9 cellular contexts compared by ENCODE assay signal in genomic region chr17:9905902-9906301, GRCh38. TPM values are rescaled to one million over a fixed set of nuclear protein-coding genes. Genes with fewer than 3 reads are reported as not detected.
DNase-seq lines count a peak whose midpoint lies in the region; ATAC-seq and TF ChIP-seq lines count a peak whose summit lies in the region.
"Had no signal": no experiment of that assay in that cellular context is flagged by ENCODE, and none has a peak within 500 bp of the region (broad histone marks: within the 10 kb centered on the region; RNA-seq: fewer than 3 reads in every experiment).

No MANE protein-coding gene starts in this region.

- WGBS in gastroesophageal sphincter (ENCODE audit: low coverage in 1 of 2), 2 donors = 20 to 25% methylated on average over 3 of the region's 4 CpGs
- WGBS in suprapubic skin = 18% methylated on average over 4 of the region's 4 CpGs

- peak; percentile 58 for TF ChIP-seq CTCF in 22Rv1 (IDR thresholded peaks at IDR 0.05)
- TF ChIP-seq CTCF in GM12874 (IDR thresholded peaks at IDR 0.05; ENCODE audit: insufficient read depth, low read depth, low read length) = peak; percentile 72
- peak in 4 of 6 experiments; percentile 6 to 21 (median 13) for TF ChIP-seq CTCF in Peyer's patch (IDR thresholded peaks at IDR 0.05)
- peak in 3 of 4 experiments; percentile 40 to 58 (median 46) for TF ChIP-seq CTCF in gastroesophageal sphincter (IDR thresholded peaks at IDR 0.05)
- peak; percentile 20 to 50 for TF ChIP-seq CTCF in suprapubic skin (IDR thresholded peaks at IDR 0.05)

- TF ChIP-seq EP300 in gastroesophageal sphincter (IDR thresholded peaks at IDR 0.05) (no peak), suprapubic skin (IDR thresholded peaks at IDR 0.05) (no peak)

- H3K27ac ChIP-seq in 22Rv1 (no peak overlapping the region), Peyer's patch (no peak overlapping the region), gastroesophageal sphincter (no peak overlapping the region), suprapubic skin (no peak overlapping the region)

- H3K4me3 ChIP-seq in Peyer's patch (no peak overlapping the region), gastroesophageal sphincter (no peak overlapping the region), suprapubic skin (no peak overlapping the region)

- no peaks in the 10 kb centered on the region for H3K4me1 ChIP-seq in Peyer's patch
- peaks cover 0 to 12% (median 12%) of the 10 kb centered on the region in 3 donors for H3K4me1 ChIP-seq in gastroesophageal sphincter
- H3K4me1 ChIP-seq in suprapubic skin = no peaks in the 10 kb centered on the region

- TF ChIP-seq POLR2A in Peyer's patch (IDR thresholded peaks at IDR 0.05) (no peak), gastroesophageal sphincter (IDR thresholded peaks at IDR 0.05) (no peak), suprapubic skin (IDR thresholded peaks at IDR 0.05) (no peak)

- H3K36me3 ChIP-seq in Peyer's patch = no peaks in the 10 kb centered on the region
- no peaks in the 10 kb centered on the region for H3K36me3 ChIP-seq in gastroesophageal sphincter
- no peaks in the 10 kb centered on the region for H3K36me3 ChIP-seq in suprapubic skin

- H3K9me3 ChIP-seq in Peyer's patch (no peaks in the 10 kb centered on the region), gastroesophageal sphincter (no peaks in the 10 kb centered on the region), suprapubic skin (no peaks in the 10 kb centered on the region)

- H3K27me3 ChIP-seq in Peyer's patch (no peaks in the 10 kb centered on the region), gastroesophageal sphincter (peaks cover 19% of the 10 kb centered on the region), suprapubic skin (peaks cover 11% of the 10 kb centered on the region)

- ATAC-seq in gastroesophageal sphincter = no peak
- ATAC-seq in HG02973 (IDR thresholded peaks at IDR 0.05; ENCODE audit: unreplicated experiment) = no peak

- DNase-seq in Peyer's patch (no peak), suprapubic skin (ENCODE audit: low spot score in 2 of 2) (no peak), DMS114 treated with DMSO at 0.1 percent for 48 hours (lab: John Stamatoyannopoulos, UW; ENCODE audit: unreplicated experiment) (no peak), NCI-H146 (lab: John Stamatoyannopoulos, UW) (no peak)

RNA-seq across cellular contexts. Expression of gene RCVRN, which starts 0.8 kb away (rescaled TPM):
- total RNA-seq in Peyer's patch = not detected
- total RNA-seq in gastroesophageal sphincter = under 1 TPM in 3 of 4 donors, not detected in 1; 0.27 to 0.81 (median 0.32) TPM
- 1 to 10 TPM in 1 of 4 donors, under 1 TPM in 3; 0.42 to 1.9 (median 0.69) TPM for total RNA-seq in suprapubic skin
- total RNA-seq: renal cortical epithelial cell had no signal

Comparison
In these comparisons a context has a peak if more than half of its experiments do, and no peak if none do; other contexts are left out.
1. CTCF ChIP-seq: peak in every context shown above with its lines; median percentile 72 in GM12874; 58 in 22Rv1; 46 in gastroesophageal sphincter; 35 in suprapubic skin; 13 in Peyer's patch.